Comparison of ENCODE assay signal across 18 cellular contexts in genomic region chr15:40010681-40011080, GRCh38. TPM values are rescaled to one million over a fixed set of nuclear protein-coding genes. Genes with fewer than 3 reads are reported as not detected.
A peak's percentile ranks its signal among the peaks of the same experiment; 100 is the strongest.
DNase-seq lines count a peak whose midpoint lies in the region; ATAC-seq and TF ChIP-seq lines count a peak whose summit lies in the region.
"Had no signal": no experiment of that assay in that cellular context is flagged by ENCODE, and none has a peak within 500 bp of the region (broad histone marks: within the 10 kb centered on the region; RNA-seq: fewer than 3 reads in every experiment).

No MANE protein-coding gene starts in this region.

- H3K27me3 ChIP-seq in breast epithelium (no peaks in the 10 kb centered on the region), ectodermal cell (ENCODE audit: control insufficient read depth, insufficient read depth, low read length, poor library complexity, severe bottlenecking) (no peaks in the 10 kb centered on the region), foreskin keratinocyte (no peaks in the 10 kb centered on the region)
- H3K27me3 ChIP-seq: stomach had no signal

- H3K27ac ChIP-seq in breast epithelium (no peak overlapping the region), ectodermal cell (ENCODE audit: insufficient read depth, low read depth, low read length, poor library complexity, severe bottlenecking) (peak overlapping the region; percentile 52), foreskin keratinocyte (no peak overlapping the region)
- H3K27ac ChIP-seq: stomach had no signal

- CTCF ChIA-PET in MCF 10A (lab: Yijun Ruan, JAX) = interaction anchor here (0.6 to 0.7 kb wide), 2 partner anchors 26 to 444 kb away, joined by 3 read pairs; no protein-coding TSS in a partner anchor

- TF ChIP-seq CTCF in MCF 10A (IDR thresholded peaks at IDR 0.05; ENCODE audit: unreplicated experiment) = no peak
- no peak for TF ChIP-seq CTCF in breast epithelium (IDR thresholded peaks at IDR 0.05)
- TF ChIP-seq CTCF in foreskin keratinocyte (conservative IDR thresholded peaks at IDR 0.05) = no peak
- TF ChIP-seq CTCF in chondrocyte (IDR thresholded peaks at IDR 0.05) = no peak
- TF ChIP-seq CTCF in CD14-positive monocyte (IDR thresholded peaks at IDR 0.05) = no peak

- H3K9me3 Mint-ChIP-seq in MCF 10A (ENCODE audit: unreplicated experiment) (no peaks in the 10 kb centered on the region), chondrocyte (ENCODE audit: low read depth) (peaks cover 14% of the 10 kb centered on the region), CD14-positive monocyte (peaks cover 20 to 26% (median 22%) of the 10 kb centered on the region in 7 donors)

- intact Hi-C loops in MCF 10A (cut with micrococcal nuclease) (no loop called here), breast epithelium (cut with DNase I; ENCODE audit: low total_unique reads) (no loop called here), CD14-positive monocyte (cut with micrococcal nuclease) (no loop called here)

- H3K36me3 Mint-ChIP-seq in MCF 10A (ENCODE audit: insufficient read depth, unreplicated experiment) (peaks cover 97% of the 10 kb centered on the region), chondrocyte (ENCODE audit: low read depth) (peaks cover 51% of the 10 kb centered on the region), CD14-positive monocyte (peaks cover 85 to 90% of the 10 kb centered on the region in 2 donors)

- H3K9me3 ChIP-seq in breast epithelium (peaks cover 8 to 12% of the 10 kb centered on the region in 2 donors), ectodermal cell (ENCODE audit: control insufficient read depth, low read length) (peaks cover 6% of the 10 kb centered on the region)

- H3K27me3 Mint-ChIP-seq in MCF 10A (ENCODE audit: insufficient read depth, unreplicated experiment) (no peaks in the 10 kb centered on the region), chondrocyte (ENCODE audit: low read depth) (no peaks in the 10 kb centered on the region), CD14-positive monocyte (ENCODE audit: low read depth in 3 of 3) (no peaks in the 10 kb centered on the region)
- H3K27me3 Mint-ChIP-seq: activated CD4-positive, alpha-beta T cell treated with anti-CD3 and anti-CD28 coated beads, Interleukin-2, amount 10 ng/mL, durations not matched to agents 7 days and 5 days; activated T-cell treated with anti-CD3 and anti-CD28 coated beads, Interleukin-2, amount 50 U/mL, for 24 hours; naive thymus-derived CD4-positive, alpha-beta T cell had no signal

- H3K36me3 ChIP-seq in breast epithelium (no peaks in the 10 kb centered on the region), ectodermal cell (ENCODE audit: control insufficient read depth, insufficient read depth, low read length) (peaks cover 34% of the 10 kb centered on the region)

- DNase-seq in MCF 10A (ENCODE audit: unreplicated experiment) = peak; percentile 73
- DNase-seq in breast epithelium (ENCODE audit: low spot score in 2 of 2) = no peak
- DNase-seq in medulla oblongata (ENCODE audit: extremely low spot score) = peak; percentile 42
- DNase-seq in foreskin keratinocyte = no peak
- DNase-seq in chondrocyte (ENCODE audit: low spot score) = no peak
- no peak for DNase-seq in CD14-positive monocyte (ENCODE audit: low spot score)
- DNase-seq: activated CD4-positive, alpha-beta T cell treated with anti-CD3 and anti-CD28 coated beads, Interleukin-2, amount 10 ng/mL, durations not matched to agents 7 days and 5 days; activated T-cell treated with anti-CD3 and anti-CD28 coated beads, Interleukin-2, amount 50 U/mL, for 24 hours; amniotic stem cell; naive thymus-derived CD4-positive, alpha-beta T cell; NCI-H1048; NCI-H2171; NK-92 treated with Interleukin-12 subunit alpha and Interleukin-12 subunit beta, amount 100 ng/mL, for 24 hours; stomach; T-helper 9 cell had no signal

- H3K4me1 ChIP-seq in breast epithelium (no peaks in the 10 kb centered on the region), ectodermal cell (ENCODE audit: control insufficient read depth, insufficient read depth, low read length) (peaks cover 4% of the 10 kb centered on the region), foreskin keratinocyte (no peaks in the 10 kb centered on the region)
- H3K4me1 ChIP-seq: stomach had no signal

- no peak for TF ChIP-seq POLR2A in breast epithelium (IDR thresholded peaks at IDR 0.05)

- WGBS in ectodermal cell, 2 experiments = 88 to 89% methylated on average over 4 of the region's 4 CpGs

- BruUV-seq in MCF 10A (replicated peaks; lab: Mats Ljungman, UMichigan) = no TSS peak

- POLR2A ChIA-PET in MCF 10A (lab: Yijun Ruan, JAX) = interaction anchor here (1.0 to 1.6 kb wide), 2 partner anchors 8 to 9 kb away, joined by 3 to 5 read pairs; no protein-coding TSS in a partner anchor

- H3K4me3 ChIP-seq in breast epithelium = no peak overlapping the region
- H3K4me3 ChIP-seq in ectodermal cell (ENCODE audit: insufficient read depth, low read depth, low read length) = no peak overlapping the region
- H3K4me3 ChIP-seq: stomach had no signal

- no peak overlapping the region for H3K27ac Mint-ChIP-seq in MCF 10A (ENCODE audit: low read depth, unreplicated experiment)
- no peak overlapping the region for H3K27ac Mint-ChIP-seq in chondrocyte (ENCODE audit: unreplicated experiment)
- H3K27ac Mint-ChIP-seq in CD14-positive monocyte = no peak overlapping the region
- H3K27ac Mint-ChIP-seq: activated CD4-positive, alpha-beta T cell treated with anti-CD3 and anti-CD28 coated beads, Interleukin-2, amount 10 ng/mL, durations not matched to agents 7 days and 5 days; activated T-cell treated with anti-CD3 and anti-CD28 coated beads, Interleukin-2, amount 50 U/mL, for 24 hours; naive thymus-derived CD4-positive, alpha-beta T cell had no signal

- no peak overlapping the region for H3K4me3 Mint-ChIP-seq in MCF 10A (ENCODE audit: unreplicated experiment)
- no peak overlapping the region for H3K4me3 Mint-ChIP-seq in chondrocyte (ENCODE audit: unreplicated experiment)
- H3K4me3 Mint-ChIP-seq in CD14-positive monocyte = no peak overlapping the region
- H3K4me3 Mint-ChIP-seq: activated CD4-positive, alpha-beta T cell treated with anti-CD3 and anti-CD28 coated beads, Interleukin-2, amount 10 ng/mL, durations not matched to agents 7 days and 5 days; activated T-cell treated with anti-CD3 and anti-CD28 coated beads, Interleukin-2, amount 50 U/mL, for 24 hours; naive thymus-derived CD4-positive, alpha-beta T cell had no signal

- ATAC-seq in foreskin keratinocyte = no peak
- ATAC-seq in GM21515 (IDR thresholded peaks at IDR 0.05; ENCODE audit: unreplicated experiment) = no peak
- ATAC-seq: naive thymus-derived CD4-positive, alpha-beta T cell; Right ventricle myocardium inferior had no signal

- H3K4me1 Mint-ChIP-seq in MCF 10A (ENCODE audit: insufficient read depth, unreplicated experiment) (peaks cover 1% of the 10 kb centered on the region), chondrocyte (ENCODE audit: low read depth) (peaks cover 27% of the 10 kb centered on the region), CD14-positive monocyte (peaks cover 3% of the 10 kb centered on the region)
- H3K4me1 Mint-ChIP-seq: activated CD4-positive, alpha-beta T cell treated with anti-CD3 and anti-CD28 coated beads, Interleukin-2, amount 10 ng/mL, durations not matched to agents 7 days and 5 days; naive thymus-derived CD4-positive, alpha-beta T cell had no signal

RNA-seq across cellular contexts. Expression of gene SRP14, which starts 28.3 kb away (rescaled TPM):
- 165 and 203 TPM in 2 replicates for total RNA-seq in MCF 10A (2022)
- 100 to 1,000 TPM; 279 to 310 (median 299) TPM for total RNA-seq in breast epithelium
- polyA plus RNA-seq in ectodermal cell (2013, experiment 1 of 4) = 525 TPM
- 500 TPM for polyA plus RNA-seq in ectodermal cell (2013, experiment 2 of 4)
- polyA plus RNA-seq in ectodermal cell (2013, experiment 3 of 4) = 575 TPM
- 645 TPM for polyA plus RNA-seq in ectodermal cell (2013, experiment 4 of 4)
- total RNA-seq in foreskin keratinocyte = 136 and 141 TPM in 2 replicates
- polyA plus RNA-seq in foreskin keratinocyte = 403 and 413 TPM in 2 replicates
- 144 to 199 TPM (median 146 TPM) in 3 replicates for total RNA-seq in chondrocyte
- 100 to 1,000 TPM; 525 to 548 TPM for polyA plus RNA-seq in CD14-positive monocyte

Comparison
In these comparisons a context has a peak if more than half of its experiments do, and no peak if none do; other contexts are left out.
1. DNase-seq: peak in MCF 10A (single experiment) and medulla oblongata (single experiment); none in breast epithelium (0 of 2), foreskin keratinocyte (0 of 2), chondrocyte (single experiment) and CD14-positive monocyte (single experiment).